Comparison of ENCODE assay signal across 1 cellular context in genomic region chr7:150359007-150359917, GRCh38.
TF ChIP-seq lines count a peak whose summit lies in the region.

No MANE protein-coding gene starts in this region.

TF ChIP-seq in K562, 482 proteins besides CTCF, POLR2A, EP300 and RAD21 (continued from another document and continues in another):
- TF ChIP-seq TSHZ1 (CRISPR knock-in tag; IDR thresholded peaks at IDR 0.05) (no peak), BMI1 (IDR thresholded peaks at IDR 0.05; ENCODE audit: low read length) (no peak), ZNF695 (CRISPR knock-in tag; IDR thresholded peaks at IDR 0.05) (no peak), ZNF655 (CRISPR knock-in tag; IDR thresholded peaks at IDR 0.05) (no peak), BCLAF1 (IDR thresholded peaks at IDR 0.05; ENCODE audit: borderline replicate concordance in 1 of 2, control insufficient read depth in 1 of 2, low read depth in 2 of 2, low read length in 1 of 2) (0 out of 4 replicates have a peak, but pooled peaks of 1 of the 2 experiments have one; percentile 28), E2F4 (CRISPR knock-in tag; IDR thresholded peaks at IDR 0.05; ENCODE audit: low read depth) (peak; percentile 26; the same call in 1 of the 2 replicates), JUND (IDR thresholded peaks at IDR 0.05; ENCODE audit: borderline replicate concordance, low read depth, low read length) (no peak), JUND (tag; IDR thresholded peaks at IDR 0.05; ENCODE audit: borderline replicate concordance, low read depth, low read length) (no peak), RB1 (IDR thresholded peaks at IDR 0.05; ENCODE audit: low read depth) (no peak), RFX1 (IDR thresholded peaks at IDR 0.05) (no peak), FOXJ3 (CRISPR knock-in tag; IDR thresholded peaks at IDR 0.05) (no peak), RUNX1 (IDR thresholded peaks at IDR 0.05; ENCODE audit: low read depth) (no peak), ZNF79 (CRISPR knock-in tag; IDR thresholded peaks at IDR 0.05; ENCODE audit: low read depth) (no peak), ARID4B (CRISPR knock-in tag; IDR thresholded peaks at IDR 0.05) (no peak), PRPF4 (IDR thresholded peaks at IDR 0.05; ENCODE audit: insufficient read depth, low read depth, low read length, poor library complexity, severe bottlenecking) (no peak), EP400 (IDR thresholded peaks at IDR 0.05) (no peak; the same call in 1 of the 2 replicates), IFI16 (CRISPR knock-in tag; IDR thresholded peaks at IDR 0.05) (no peak), ZNF239 (CRISPR knock-in tag; IDR thresholded peaks at IDR 0.05) (no peak), TFAP4 (CRISPR knock-in tag; IDR thresholded peaks at IDR 0.05; ENCODE audit: borderline replicate concordance) (no peak), ADNP (tag; IDR thresholded peaks at IDR 0.05) (peak; percentile 86; the same call in 1 of the 2 replicates), CBX5 (IDR thresholded peaks at IDR 0.05; ENCODE audit: borderline replicate concordance, low read depth) (no peak), CEBPZ (IDR thresholded peaks at IDR 0.05; ENCODE audit: borderline replicate concordance, low read depth, low read length) (no peak), CBX1 (IDR thresholded peaks at IDR 0.05; ENCODE audit: low read depth) (peak; percentile 30; the same call in 1 of the 2 replicates), SP2 (IDR thresholded peaks at IDR 0.05; ENCODE audit: extremely low read depth, low read depth, low read length, poor library complexity, severe bottlenecking) (no peak), ZNF436 (CRISPR knock-in tag; IDR thresholded peaks at IDR 0.05) (no peak), ZBTB33 (CRISPR knock-in tag; IDR thresholded peaks at IDR 0.05) (peak; percentile 84), SRF (CRISPR knock-in tag; IDR thresholded peaks at IDR 0.05) (no peak), FOXA3 (CRISPR knock-in tag; conservative IDR thresholded peaks at IDR 0.05 in 1 of 2, IDR thresholded peaks at IDR 0.05 in 1 of 2) (peak in 1 of 2 experiments; percentile 37; a peak in 1 of 4 replicates)
